ENCODE assay signal across 1 cellular context in the genomic region with DNA sequence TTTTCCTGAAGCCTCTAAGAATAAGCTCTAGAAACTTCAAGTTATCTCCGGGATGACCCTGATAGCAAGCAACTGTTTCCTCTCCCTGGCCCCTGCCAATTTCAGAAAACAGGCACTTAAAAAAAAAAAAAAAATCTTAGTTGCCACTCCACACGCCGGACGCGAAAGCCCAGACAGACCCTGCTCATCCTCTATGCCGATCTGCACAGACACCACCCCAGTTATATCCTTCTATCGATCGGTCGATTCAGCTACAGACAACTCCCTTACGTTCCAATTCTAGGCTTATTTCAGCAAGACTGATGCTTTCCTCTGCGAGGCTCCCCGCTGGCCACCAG.
TF ChIP-seq lines count a peak whose summit lies in the region.

No MANE protein-coding gene starts in this region.

TF ChIP-seq in K562, 482 proteins besides CTCF, POLR2A, EP300 and RAD21 (continued from another document):
- TF ChIP-seq ZNF589 (CRISPR knock-in tag; IDR thresholded peaks at IDR 0.05; ENCODE audit: low read depth) (peak; percentile 12; the same call in 1 of the 2 replicates), ELF4 (CRISPR knock-in tag; IDR thresholded peaks at IDR 0.05) (0 out of 2 replicates have a peak, but pooled peaks have one; percentile 5), LEF1 (IDR thresholded peaks at IDR 0.05) (0 out of 2 replicates have a peak, but pooled peaks have one; percentile 16)
- TF ChIP-seq, protein P1, sequence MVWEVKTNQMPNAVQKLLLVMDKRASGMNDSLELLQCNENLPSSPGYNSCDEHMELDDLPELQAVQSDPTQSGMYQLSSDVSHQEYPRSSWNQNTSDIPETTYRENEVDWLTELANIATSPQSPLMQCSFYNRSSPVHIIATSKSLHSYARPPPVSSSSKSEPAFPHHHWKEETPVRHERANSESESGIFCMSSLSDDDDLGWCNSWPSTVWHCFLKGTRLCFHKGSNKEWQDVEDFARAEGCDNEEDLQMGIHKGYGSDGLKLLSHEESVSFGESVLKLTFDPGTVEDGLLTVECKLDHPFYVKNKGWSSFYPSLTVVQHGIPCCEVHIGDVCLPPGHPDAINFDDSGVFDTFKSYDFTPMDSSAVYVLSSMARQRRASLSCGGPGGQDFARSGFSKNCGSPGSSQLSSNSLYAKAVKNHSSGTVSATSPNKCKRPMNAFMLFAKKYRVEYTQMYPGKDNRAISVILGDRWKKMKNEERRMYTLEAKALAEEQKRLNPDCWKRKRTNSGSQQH (CRISPR knock-in tag; IDR thresholded peaks at IDR 0.05): 0 out of 2 replicates have a peak, but pooled peaks have one; percentile 42
